ENCODE assay signal across 18 cellular contexts in genomic region chr3:67876261-67876660, GRCh38.
"Had no signal": no experiment of that assay in that cellular context is flagged by ENCODE, and none has a peak within 500 bp of the region (broad histone marks: within the 10 kb centered on the region; RNA-seq: fewer than 3 reads in every experiment).

No MANE protein-coding gene starts in this region.

- DNase-seq: activated CD4-positive, alpha-beta T cell treated with anti-CD3 and anti-CD28 coated beads for 1 hour; activated gamma-delta T cell; central memory CD4-positive, alpha-beta T cell; colonic mucosa; erythroblast; heart left ventricle; left ventricle myocardium superior; mesendoderm; naive thymus-derived CD8-positive, alpha-beta T cell; stimulated activated naive CD4-positive, alpha-beta T cell; thyroid gland; WERI-Rb-1 had no signal

- H3K4me2 ChIP-seq: smooth muscle cell had no signal

- H3K4me1 ChIP-seq: colonic mucosa, gastroesophageal sphincter, heart left ventricle, prostate gland, right atrium auricular region, thyroid gland had no signal

- H3K36me3 Mint-ChIP-seq: activated naive CD4-positive, alpha-beta T cell treated with anti-CD3 and anti-CD28 coated beads, Interleukin-2, amount 50 U/mL, for 24 hours; brain had no signal

- H3K27ac ChIP-seq: colonic mucosa, gastroesophageal sphincter, heart left ventricle, prostate gland, right atrium auricular region, thyroid gland, WERI-Rb-1 had no signal

- H3K27ac Mint-ChIP-seq: activated naive CD4-positive, alpha-beta T cell treated with anti-CD3 and anti-CD28 coated beads, Interleukin-2, amount 50 U/mL, for 24 hours; brain; naive thymus-derived CD8-positive, alpha-beta T cell had no signal

- H3K9me3 Mint-ChIP-seq: activated naive CD4-positive, alpha-beta T cell treated with anti-CD3 and anti-CD28 coated beads, Interleukin-2, amount 50 U/mL, for 24 hours; brain; naive thymus-derived CD8-positive, alpha-beta T cell had no signal

- H3K27me3 Mint-ChIP-seq: activated naive CD4-positive, alpha-beta T cell treated with anti-CD3 and anti-CD28 coated beads, Interleukin-2, amount 50 U/mL, for 24 hours; brain had no signal

- ATAC-seq: gastroesophageal sphincter; heart left ventricle; left ventricle myocardium superior; naive thymus-derived CD8-positive, alpha-beta T cell had no signal

- H3K4me3 Mint-ChIP-seq: activated naive CD4-positive, alpha-beta T cell treated with anti-CD3 and anti-CD28 coated beads, Interleukin-2, amount 50 U/mL, for 24 hours; brain; naive thymus-derived CD8-positive, alpha-beta T cell had no signal

- H3K4me1 Mint-ChIP-seq: activated naive CD4-positive, alpha-beta T cell treated with anti-CD3 and anti-CD28 coated beads, Interleukin-2, amount 50 U/mL, for 24 hours; brain; naive thymus-derived CD8-positive, alpha-beta T cell had no signal

- H3K4me3 ChIP-seq: colonic mucosa, gastroesophageal sphincter, heart left ventricle, prostate gland, right atrium auricular region, smooth muscle cell, thyroid gland had no signal

- H3K36me3 ChIP-seq: colonic mucosa, gastroesophageal sphincter, heart left ventricle, prostate gland, right atrium auricular region, thyroid gland, WERI-Rb-1 had no signal

- H3K9me3 ChIP-seq: colonic mucosa, gastroesophageal sphincter, heart left ventricle, prostate gland, right atrium auricular region, thyroid gland had no signal

- H3K27me3 ChIP-seq: colonic mucosa, gastroesophageal sphincter, heart left ventricle, right atrium auricular region, thyroid gland had no signal
